19 cellular contexts compared by ENCODE assay signal in the genomic region with DNA sequence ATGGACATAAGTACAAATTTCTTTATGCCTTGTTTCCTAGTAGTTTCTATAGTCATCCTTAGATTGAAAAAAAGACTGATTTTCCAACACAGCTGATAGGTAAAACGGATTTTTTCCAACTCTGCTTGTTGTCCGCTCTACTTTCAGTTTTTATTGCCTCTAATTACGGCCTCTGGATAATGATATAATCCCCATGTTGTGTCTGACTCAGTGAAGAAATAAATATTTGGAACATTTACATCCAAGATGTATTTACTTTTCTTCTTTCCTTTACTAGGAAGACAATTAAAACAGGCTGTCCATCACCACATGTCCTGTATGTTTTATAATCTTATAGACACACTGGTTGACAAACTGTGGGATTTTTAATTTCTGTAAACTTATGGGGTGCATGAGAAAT. TPM values are rescaled to one million over a fixed set of nuclear protein-coding genes. Genes with fewer than 3 reads are reported as not detected.
DNase-seq lines count a peak whose midpoint lies in the region; ATAC-seq, FAIRE-seq and TF ChIP-seq lines count a peak whose summit lies in the region.
"Had no signal": no experiment of that assay in that cellular context is flagged by ENCODE, and none has a peak within 500 bp of the region (broad histone marks: within the 10 kb centered on the region; RNA-seq: fewer than 3 reads in every experiment).

No MANE protein-coding gene starts in this region.

- peaks cover 0 to 10% (median 0%) of the 10 kb centered on the region in 11 experiments; a peak in 1 of 22 replicates for H3K36me3 ChIP-seq in BLaER1 treated with 17β-estradiol and CSF1 and Interleukin-3, amounts not matched to agents 10 nM and 100 nM
- H3K36me3 ChIP-seq in HEK293 (ENCODE audit: control insufficient read depth in 2 of 2, insufficient read depth in 1 of 2, low read length in 2 of 2) (no peaks in the 10 kb centered on the region), RWPE2 (ENCODE audit: low read depth) (no peaks in the 10 kb centered on the region), keratinocyte (ENCODE audit: control insufficient read depth in 2 of 2, extremely low read depth in 1 of 2, insufficient read depth in 2 of 2, low read length in 2 of 2) (no peaks in the 10 kb centered on the region), small intestine (ENCODE audit: control insufficient read depth in 2 of 2, insufficient read depth in 2 of 2, low read length in 2 of 2) (no peaks in the 10 kb centered on the region)

- H3K9ac ChIP-seq in BLaER1 treated with 17β-estradiol and CSF1 and Interleukin-3, amounts not matched to agents 10 nM and 100 nM, result peak overlapping the region in 2 of 11 experiments; percentile 79 to 80; a peak in 3 of 22 replicates
- no peak overlapping the region for H3K9ac ChIP-seq in keratinocyte (ENCODE audit: control insufficient read depth, extremely low read depth, insufficient read depth, low read length)

- dilution Hi-C loops in keratinocyte (cut with MboI; ENCODE audit: extremely low pct_ligation_motif_present, low sequenced_read_pairs), result no loop called here

- H3K9me3 ChIP-seq in BLaER1 treated with 17β-estradiol and CSF1 and Interleukin-3, amounts not matched to agents 10 nM and 100 nM (replicated peaks in 1 of 11), result peaks cover 0 to 88% (median 11%) of the 10 kb centered on the region in 11 experiments; a peak in 16 of 22 replicates
- H3K9me3 ChIP-seq in HEK293 (ENCODE audit: control insufficient read depth, insufficient read depth, low read depth, low read length), result no peaks in the 10 kb centered on the region
- peaks cover 7% of the 10 kb centered on the region for H3K9me3 ChIP-seq in RWPE2 (ENCODE audit: severe bottlenecking)
- H3K9me3 ChIP-seq in keratinocyte (ENCODE audit: control insufficient read depth, low read depth, low read length), result no peaks in the 10 kb centered on the region
- H3K9me3 ChIP-seq in small intestine (ENCODE audit: control insufficient read depth, low read depth), result no peaks in the 10 kb centered on the region
- H3K9me3 ChIP-seq: Caco-2 had no signal

- H3K9me1 ChIP-seq in keratinocyte (ENCODE audit: control insufficient read depth, extremely low read depth, insufficient read depth, low read length), result no peaks in the 10 kb centered on the region

- no peaks in the 10 kb centered on the region for H3K79me2 ChIP-seq in keratinocyte (ENCODE audit: control insufficient read depth, insufficient read depth, low read length)

- peak overlapping the region in 6 of 11 experiments; percentile 67 to 99 (median 94); a peak in 10 of 22 replicates for H3K27ac ChIP-seq in BLaER1 treated with 17β-estradiol and CSF1 and Interleukin-3, amounts not matched to agents 10 nM and 100 nM
- no peak overlapping the region for H3K27ac ChIP-seq in HEK293 (ENCODE audit: extremely low read depth, low read depth, low read length)
- peak overlapping the region; percentile 43 for H3K27ac ChIP-seq in RWPE2 (ENCODE audit: poor library complexity, severe bottlenecking)
- peak overlapping the region; percentile 18 for H3K27ac ChIP-seq in keratinocyte (ENCODE audit: control insufficient read depth, insufficient read depth, low read length)
- no peak overlapping the region for H3K27ac ChIP-seq in small intestine (ENCODE audit: low read depth in 1 of 2, low read length in 1 of 2)

- H4K20me1 ChIP-seq in BLaER1 treated with 17β-estradiol and CSF1 and Interleukin-3, amounts not matched to agents 10 nM and 100 nM, result no peaks in the 10 kb centered on the region
- no peaks in the 10 kb centered on the region for H4K20me1 ChIP-seq in keratinocyte (ENCODE audit: control insufficient read depth, extremely low read depth, insufficient read depth, low read length)

- H2AFZ ChIP-seq in keratinocyte (ENCODE audit: control insufficient read depth, low read length), result no peak overlapping the region
- H2AFZ ChIP-seq: GM23338 had no signal

- peaks cover 0 to 50% (median 18%) of the 10 kb centered on the region in 10 experiments; a peak in 13 of 20 replicates for H3K4me1 ChIP-seq in BLaER1 treated with 17β-estradiol and CSF1 and Interleukin-3, amounts not matched to agents 10 nM and 100 nM
- H3K4me1 ChIP-seq in HEK293 (ENCODE audit: control insufficient read depth, insufficient read depth, low read length) (no peaks in the 10 kb centered on the region), RWPE2 (ENCODE audit: insufficient read depth, poor library complexity, severe bottlenecking) (peaks cover 19% of the 10 kb centered on the region), keratinocyte (ENCODE audit: control insufficient read depth, extremely low read depth, insufficient read depth, low read length) (peaks cover 9% of the 10 kb centered on the region), small intestine (ENCODE audit: control insufficient read depth in 2 of 2, insufficient read depth in 1 of 2, low read depth in 1 of 2, low read length in 1 of 2) (no peaks in the 10 kb centered on the region)
- H3K4me1 ChIP-seq: Caco-2 had no signal

- H3K4me2 ChIP-seq in BLaER1 treated with 17β-estradiol and CSF1 and Interleukin-3, amounts not matched to agents 10 nM and 100 nM, result peak overlapping the region in 2 of 11 experiments; percentile 5 to 25; a peak in 1 of 22 replicates
- H3K4me2 ChIP-seq in keratinocyte (ENCODE audit: control insufficient read depth, extremely low read depth, insufficient read depth, low read depth, low read length), result peak overlapping the region; percentile 23
- H3K4me2 ChIP-seq: GM23338 had no signal

- FAIRE-seq in keratinocyte (lab: Jason Lieb, UNC) (no peak), small intestine (lab: Jason Lieb, UNC) (no peak)
- FAIRE-seq: A204.1, GM12878, GM18507, HepG2, HTR-8/SVneo had no signal

- H3K4me3 ChIP-seq in BLaER1 treated with 17β-estradiol and CSF1 and Interleukin-3, amounts not matched to agents 10 nM and 100 nM, result no peak overlapping the region
- no peak overlapping the region for H3K4me3 ChIP-seq in HEK293 (ENCODE audit: low read depth, low read length)
- no peak overlapping the region for H3K4me3 ChIP-seq in RWPE2 (ENCODE audit: severe bottlenecking)
- H3K4me3 ChIP-seq in keratinocyte (ENCODE audit: control insufficient read depth in 2 of 3, extremely low read depth in 1 of 3, insufficient read depth in 2 of 3, low read depth in 1 of 3, low read length in 3 of 3), result no peak overlapping the region
- no peak overlapping the region for H3K4me3 ChIP-seq in small intestine (ENCODE audit: low read depth in 1 of 2, low read length in 2 of 2)
- H3K4me3 ChIP-seq: GM12878, GM23338 had no signal

- POLR2A ChIA-PET in HEK293 (lab: Yijun Ruan, JAX), result no interaction called here

- no peaks in the 10 kb centered on the region for H3K27me3 ChIP-seq in BLaER1 treated with 17β-estradiol and CSF1 and Interleukin-3, amounts not matched to agents 10 nM and 100 nM
- H3K27me3 ChIP-seq in RWPE2 (ENCODE audit: insufficient read depth, poor library complexity, severe bottlenecking) (no peaks in the 10 kb centered on the region), keratinocyte (ENCODE audit: control insufficient read depth, extremely low read depth, insufficient read depth, low read length) (no peaks in the 10 kb centered on the region), small intestine (ENCODE audit: control insufficient read depth in 2 of 2, insufficient read depth in 2 of 2, low read length in 2 of 2) (no peaks in the 10 kb centered on the region)

- TF ChIP-seq CTCF in HEK293 (tag by site-specific recombination; IDR thresholded peaks at IDR 0.05) (no peak), RWPE2 (IDR thresholded peaks at IDR 0.05; ENCODE audit: poor library complexity, severe bottlenecking) (no peak), keratinocyte (optimal IDR thresholded peaks at IDR 0.05 in 1 of 3, IDR thresholded peaks at IDR 0.05 in 1 of 3, conservative IDR thresholded peaks at IDR 0.05 in 1 of 3; ENCODE audit: extremely low read depth in 1 of 3, insufficient read depth in 2 of 3, low read length in 3 of 3) (no peak)

- CTCF ChIA-PET in HEK293 (lab: Yijun Ruan, JAX), result no interaction called here

- ATAC-seq in RWPE2 (ENCODE audit: low read depth), result no peak
- ATAC-seq: GM12878, GM23338, HepG2 had no signal

- WGBS in small intestine, 3 donors, result 9 to 38% (median 36%) methylated on average over 3 of the region's 3 CpGs

- DNase-seq in RWPE2 (ENCODE audit: low spot score), result no peak
- no peak for DNase-seq in keratinocyte (ENCODE audit: low read depth, low spot score)
- DNase-seq in iPS-NIHi7 (ENCODE audit: extremely low spot score), result no peak
- DNase-seq in small intestine, result no peak
- no peak for DNase-seq in UCSD-AML1 (lab: John Stamatoyannopoulos, UW; ENCODE audit: unreplicated experiment)
- DNase-seq: Caco-2; CD8-positive, alpha-beta memory T cell; DMS53; H7 had no signal

RNA-seq across cellular contexts. Expression of gene CXCL3, which starts 6.8 kb away (rescaled TPM):
- polyA plus RNA-seq in keratinocyte, result 2.9 to 10.8 TPM (median 6.3 TPM) in 3 replicates
- 0.50 TPM for polyA plus RNA-seq in keratinocyte (2011; ENCODE audit: low read depth)
- polyA plus RNA-seq in keratinocyte (2011; cell fraction: cytosol; rRNA removed), result 5.6 and 7.3 TPM in 2 replicates
- 20.1 and 32.2 TPM in 2 replicates for polyA plus RNA-seq in keratinocyte (2011; cell fraction: nucleus; rRNA removed)
- polyA plus RNA-seq in keratinocyte (2012; ENCODE audit: low replicate concordance), result 0.68 and 5.8 TPM in 2 replicates
- 0.59 to 2.2 TPM (median 1.0 TPM) in 3 replicates for polyA minus RNA-seq in keratinocyte
- polyA minus RNA-seq in keratinocyte (2011; cell fraction: cytosol; rRNA and poly(A)+ RNA removed), result 1.9 TPM
- polyA minus RNA-seq in keratinocyte (2011; cell fraction: nucleus; rRNA and poly(A)+ RNA removed), result 5.5 and 5.7 TPM in 2 replicates
- 1 to 10 TPM in 1 of 3 donors, under 1 TPM in 1, not detected in 1; 0.89 to 5.6 TPM for polyA plus RNA-seq in small intestine
- polyA plus RNA-seq: CD8-positive, alpha-beta memory T cell; GM12878; HepG2 had no signal

RNA-seq across cellular contexts. Expression of gene CXCL5, which starts 46.8 kb away (rescaled TPM):
- polyA plus RNA-seq in keratinocyte (0.39 to 1.5 TPM (median 0.76 TPM) in 3 replicates), small intestine (1 to 10 TPM in 1 of 3 donors, not detected in 2; 1.8 TPM)
- polyA plus RNA-seq in keratinocyte (2011; ENCODE audit: low read depth), result not detected
- polyA plus RNA-seq in keratinocyte (2011; cell fraction: cytosol; rRNA removed), result 0.40 and 0.78 TPM in 2 replicates
- 1.1 and 1.6 TPM in 2 replicates for polyA plus RNA-seq in keratinocyte (2011; cell fraction: nucleus; rRNA removed)
- polyA plus RNA-seq in keratinocyte (2012; ENCODE audit: low replicate concordance), result 2.1 TPM in 1 of 2 replicates, not detected in the other
- polyA minus RNA-seq in keratinocyte, result 0.10 to 0.13 TPM in 2 of 3 replicates, not detected in the other
- not detected for polyA minus RNA-seq in keratinocyte (2011; cell fraction: cytosol; rRNA and poly(A)+ RNA removed)
- 0.42 and 0.78 TPM in 2 replicates for polyA minus RNA-seq in keratinocyte (2011; cell fraction: nucleus; rRNA and poly(A)+ RNA removed)
- polyA plus RNA-seq: CD8-positive, alpha-beta memory T cell; GM12878; HepG2 had no signal

RNA-seq across cellular contexts. Expression of gene CXCL2, which starts 53.7 kb away (rescaled TPM):
- polyA plus RNA-seq in keratinocyte, result 0.96 to 39.7 TPM (median 9.7 TPM) in 3 replicates
- 1.6 TPM for polyA plus RNA-seq in keratinocyte (2011; ENCODE audit: low read depth)
- polyA plus RNA-seq in keratinocyte (2011; cell fraction: cytosol; rRNA removed), result 10.4 and 20.3 TPM in 2 replicates
- 115 and 181 TPM in 2 replicates for polyA plus RNA-seq in keratinocyte (2011; cell fraction: nucleus; rRNA removed)
- polyA plus RNA-seq in keratinocyte (2012; ENCODE audit: low replicate concordance), result 0.99 and 5.7 TPM in 2 replicates
- polyA minus RNA-seq in keratinocyte, result 0.69 to 8.7 TPM (median 2.0 TPM) in 3 replicates
- 18.2 TPM for polyA minus RNA-seq in keratinocyte (2011; cell fraction: cytosol; rRNA and poly(A)+ RNA removed)
- 38.9 and 54.1 TPM in 2 replicates for polyA minus RNA-seq in keratinocyte (2011; cell fraction: nucleus; rRNA and poly(A)+ RNA removed)
- polyA plus RNA-seq in small intestine, result 10 to 100 TPM in 1 of 3 donors, 1 to 10 TPM in 2; 1.1 to 24.4 (median 3.8) TPM
- polyA plus RNA-seq: CD8-positive, alpha-beta memory T cell; GM12878; HepG2 had no signal

RNA-seq across cellular contexts. Expression of gene PPBP, which starts 57.3 kb away (rescaled TPM):
- 0.42 to 1.0 TPM (median 0.68 TPM) in 3 replicates for polyA plus RNA-seq in keratinocyte
- not detected for polyA plus RNA-seq in keratinocyte (2011; ENCODE audit: low read depth)
- 0.57 and 0.91 TPM in 2 replicates for polyA plus RNA-seq in keratinocyte (2011; cell fraction: cytosol; rRNA removed)
- 2.4 and 2.8 TPM in 2 replicates for polyA plus RNA-seq in keratinocyte (2011; cell fraction: nucleus; rRNA removed)
- polyA plus RNA-seq in keratinocyte (2012; ENCODE audit: low replicate concordance), result not detected in 2 replicates
- polyA minus RNA-seq in keratinocyte, result 0.32 to 0.46 TPM in 2 of 3 replicates, not detected in the other
- polyA minus RNA-seq in keratinocyte (2011; cell fraction: cytosol; rRNA and poly(A)+ RNA removed), result not detected
- polyA minus RNA-seq in keratinocyte (2011; cell fraction: nucleus; rRNA and poly(A)+ RNA removed), result 1.9 TPM in 1 of 2 replicates, not detected in the other
- polyA plus RNA-seq in small intestine, result not detected
- polyA plus RNA-seq: AG04450; BJ; CD8-positive, alpha-beta memory T cell; GM12878; HepG2 had no signal

Comparison
In these comparisons a context has a peak if more than half of its experiments do, and no peak if none do; other contexts are left out.
1. H3K27ac ChIP-seq: peak in BLaER1 treated with 17β-estradiol and CSF1 and Interleukin-3, amounts not matched to agents 10 nM and 100 nM (6 of 11), RWPE2 (single experiment) and keratinocyte (single experiment); none in HEK293 (single experiment) and small intestine (0 of 2).